In the genomic region with DNA sequence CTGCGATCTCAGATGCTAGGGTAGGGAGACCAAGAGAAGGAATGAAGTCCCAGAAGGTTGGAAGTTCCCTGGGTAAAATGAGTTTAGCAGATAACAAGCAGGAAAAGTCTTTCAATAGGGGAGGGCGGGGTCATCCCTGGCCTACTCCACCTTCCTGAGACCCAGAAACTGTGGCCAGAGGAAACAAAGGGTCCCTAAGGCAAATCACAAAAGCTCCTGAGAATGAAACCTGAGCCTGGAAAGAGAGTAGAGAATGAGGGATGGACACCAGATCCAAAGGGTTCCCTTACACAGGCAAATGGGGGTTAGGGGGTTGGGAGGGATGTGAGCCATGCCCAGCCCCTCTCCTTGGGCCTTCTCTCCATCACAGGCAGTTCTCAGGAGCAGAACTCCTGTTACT, we compare ENCODE assay signal across 1 cellular context.
TF ChIP-seq lines count a peak whose summit lies in the region.

No MANE protein-coding gene starts in this region.

TF ChIP-seq in WTC11, 78 proteins besides CTCF, POLR2A, EP300 and RAD21:
- no peak for TF ChIP-seq ATF1 (CRISPR knock-in tag; IDR thresholded peaks at IDR 0.05)
- TF ChIP-seq ZNF138 (CRISPR knock-in tag; conservative IDR thresholded peaks at IDR 0.05) = no peak
- TF ChIP-seq, protein P1, sequence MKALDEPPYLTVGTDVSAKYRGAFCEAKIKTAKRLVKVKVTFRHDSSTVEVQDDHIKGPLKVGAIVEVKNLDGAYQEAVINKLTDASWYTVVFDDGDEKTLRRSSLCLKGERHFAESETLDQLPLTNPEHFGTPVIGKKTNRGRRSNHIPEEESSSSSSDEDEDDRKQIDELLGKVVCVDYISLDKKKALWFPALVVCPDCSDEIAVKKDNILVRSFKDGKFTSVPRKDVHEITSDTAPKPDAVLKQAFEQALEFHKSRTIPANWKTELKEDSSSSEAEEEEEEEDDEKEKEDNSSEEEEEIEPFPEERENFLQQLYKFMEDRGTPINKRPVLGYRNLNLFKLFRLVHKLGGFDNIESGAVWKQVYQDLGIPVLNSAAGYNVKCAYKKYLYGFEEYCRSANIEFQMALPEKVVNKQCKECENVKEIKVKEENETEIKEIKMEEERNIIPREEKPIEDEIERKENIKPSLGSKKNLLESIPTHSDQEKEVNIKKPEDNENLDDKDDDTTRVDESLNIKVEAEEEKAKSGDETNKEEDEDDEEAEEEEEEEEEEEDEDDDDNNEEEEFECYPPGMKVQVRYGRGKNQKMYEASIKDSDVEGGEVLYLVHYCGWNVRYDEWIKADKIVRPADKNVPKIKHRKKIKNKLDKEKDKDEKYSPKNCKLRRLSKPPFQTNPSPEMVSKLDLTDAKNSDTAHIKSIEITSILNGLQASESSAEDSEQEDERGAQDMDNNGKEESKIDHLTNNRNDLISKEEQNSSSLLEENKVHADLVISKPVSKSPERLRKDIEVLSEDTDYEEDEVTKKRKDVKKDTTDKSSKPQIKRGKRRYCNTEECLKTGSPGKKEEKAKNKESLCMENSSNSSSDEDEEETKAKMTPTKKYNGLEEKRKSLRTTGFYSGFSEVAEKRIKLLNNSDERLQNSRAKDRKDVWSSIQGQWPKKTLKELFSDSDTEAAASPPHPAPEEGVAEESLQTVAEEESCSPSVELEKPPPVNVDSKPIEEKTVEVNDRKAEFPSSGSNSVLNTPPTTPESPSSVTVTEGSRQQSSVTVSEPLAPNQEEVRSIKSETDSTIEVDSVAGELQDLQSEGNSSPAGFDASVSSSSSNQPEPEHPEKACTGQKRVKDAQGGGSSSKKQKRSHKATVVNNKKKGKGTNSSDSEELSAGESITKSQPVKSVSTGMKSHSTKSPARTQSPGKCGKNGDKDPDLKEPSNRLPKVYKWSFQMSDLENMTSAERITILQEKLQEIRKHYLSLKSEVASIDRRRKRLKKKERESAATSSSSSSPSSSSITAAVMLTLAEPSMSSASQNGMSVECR (CRISPR knock-in tag; IDR thresholded peaks at IDR 0.05; ENCODE audit: borderline replicate concordance) = no peak
- TF ChIP-seq, protein P2, sequence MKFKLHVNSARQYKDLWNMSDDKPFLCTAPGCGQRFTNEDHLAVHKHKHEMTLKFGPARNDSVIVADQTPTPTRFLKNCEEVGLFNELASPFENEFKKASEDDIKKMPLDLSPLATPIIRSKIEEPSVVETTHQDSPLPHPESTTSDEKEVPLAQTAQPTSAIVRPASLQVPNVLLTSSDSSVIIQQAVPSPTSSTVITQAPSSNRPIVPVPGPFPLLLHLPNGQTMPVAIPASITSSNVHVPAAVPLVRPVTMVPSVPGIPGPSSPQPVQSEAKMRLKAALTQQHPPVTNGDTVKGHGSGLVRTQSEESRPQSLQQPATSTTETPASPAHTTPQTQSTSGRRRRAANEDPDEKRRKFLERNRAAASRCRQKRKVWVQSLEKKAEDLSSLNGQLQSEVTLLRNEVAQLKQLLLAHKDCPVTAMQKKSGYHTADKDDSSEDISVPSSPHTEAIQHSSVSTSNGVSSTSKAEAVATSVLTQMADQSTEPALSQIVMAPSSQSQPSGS (CRISPR knock-in tag; IDR thresholded peaks at IDR 0.05; ENCODE audit: borderline replicate concordance, low read depth) = no peak
- TF ChIP-seq ZNF263 (CRISPR knock-in tag; IDR thresholded peaks at IDR 0.05; ENCODE audit: low read depth) = no peak
- TF ChIP-seq FOXP1 (CRISPR knock-in tag; IDR thresholded peaks at IDR 0.05; ENCODE audit: borderline replicate concordance) = no peak
- TF ChIP-seq, protein P3, sequence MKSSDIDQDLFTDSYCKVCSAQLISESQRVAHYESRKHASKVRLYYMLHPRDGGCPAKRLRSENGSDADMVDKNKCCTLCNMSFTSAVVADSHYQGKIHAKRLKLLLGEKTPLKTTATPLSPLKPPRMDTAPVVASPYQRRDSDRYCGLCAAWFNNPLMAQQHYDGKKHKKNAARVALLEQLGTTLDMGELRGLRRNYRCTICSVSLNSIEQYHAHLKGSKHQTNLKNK (CRISPR knock-in tag; IDR thresholded peaks at IDR 0.05) = no peak
- TF ChIP-seq, protein P4, sequence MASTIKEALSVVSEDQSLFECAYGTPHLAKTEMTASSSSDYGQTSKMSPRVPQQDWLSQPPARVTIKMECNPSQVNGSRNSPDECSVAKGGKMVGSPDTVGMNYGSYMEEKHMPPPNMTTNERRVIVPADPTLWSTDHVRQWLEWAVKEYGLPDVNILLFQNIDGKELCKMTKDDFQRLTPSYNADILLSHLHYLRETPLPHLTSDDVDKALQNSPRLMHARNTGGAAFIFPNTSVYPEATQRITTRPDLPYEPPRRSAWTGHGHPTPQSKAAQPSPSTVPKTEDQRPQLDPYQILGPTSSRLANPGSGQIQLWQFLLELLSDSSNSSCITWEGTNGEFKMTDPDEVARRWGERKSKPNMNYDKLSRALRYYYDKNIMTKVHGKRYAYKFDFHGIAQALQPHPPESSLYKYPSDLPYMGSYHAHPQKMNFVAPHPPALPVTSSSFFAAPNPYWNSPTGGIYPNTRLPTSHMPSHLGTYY (CRISPR knock-in tag; IDR thresholded peaks at IDR 0.05) = no peak
- TF ChIP-seq EMX1 (CRISPR knock-in tag; IDR thresholded peaks at IDR 0.05) = no peak
- TF ChIP-seq ZNF121 (CRISPR knock-in tag; IDR thresholded peaks at IDR 0.05) = no peak
- no peak for TF ChIP-seq TP53 (CRISPR knock-in tag; IDR thresholded peaks at IDR 0.05)
- TF ChIP-seq, protein P5, sequence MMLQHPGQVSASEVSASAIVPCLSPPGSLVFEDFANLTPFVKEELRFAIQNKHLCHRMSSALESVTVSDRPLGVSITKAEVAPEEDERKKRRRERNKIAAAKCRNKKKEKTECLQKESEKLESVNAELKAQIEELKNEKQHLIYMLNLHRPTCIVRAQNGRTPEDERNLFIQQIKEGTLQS (CRISPR knock-in tag; conservative IDR thresholded peaks at IDR 0.05) = no peak
- TF ChIP-seq NFE2L1 (CRISPR knock-in tag; IDR thresholded peaks at IDR 0.05) = no peak
- no peak for TF ChIP-seq TCF7 (CRISPR knock-in tag; IDR thresholded peaks at IDR 0.05; ENCODE audit: low read depth)
- TF ChIP-seq NFYB (CRISPR knock-in tag; conservative IDR thresholded peaks at IDR 0.05; ENCODE audit: low read depth) = no peak
- TF ChIP-seq RORB (CRISPR knock-in tag; IDR thresholded peaks at IDR 0.05) = no peak
- no peak for TF ChIP-seq FOXJ3 (CRISPR knock-in tag; IDR thresholded peaks at IDR 0.05; ENCODE audit: borderline replicate concordance)
- TF ChIP-seq, protein P6, sequence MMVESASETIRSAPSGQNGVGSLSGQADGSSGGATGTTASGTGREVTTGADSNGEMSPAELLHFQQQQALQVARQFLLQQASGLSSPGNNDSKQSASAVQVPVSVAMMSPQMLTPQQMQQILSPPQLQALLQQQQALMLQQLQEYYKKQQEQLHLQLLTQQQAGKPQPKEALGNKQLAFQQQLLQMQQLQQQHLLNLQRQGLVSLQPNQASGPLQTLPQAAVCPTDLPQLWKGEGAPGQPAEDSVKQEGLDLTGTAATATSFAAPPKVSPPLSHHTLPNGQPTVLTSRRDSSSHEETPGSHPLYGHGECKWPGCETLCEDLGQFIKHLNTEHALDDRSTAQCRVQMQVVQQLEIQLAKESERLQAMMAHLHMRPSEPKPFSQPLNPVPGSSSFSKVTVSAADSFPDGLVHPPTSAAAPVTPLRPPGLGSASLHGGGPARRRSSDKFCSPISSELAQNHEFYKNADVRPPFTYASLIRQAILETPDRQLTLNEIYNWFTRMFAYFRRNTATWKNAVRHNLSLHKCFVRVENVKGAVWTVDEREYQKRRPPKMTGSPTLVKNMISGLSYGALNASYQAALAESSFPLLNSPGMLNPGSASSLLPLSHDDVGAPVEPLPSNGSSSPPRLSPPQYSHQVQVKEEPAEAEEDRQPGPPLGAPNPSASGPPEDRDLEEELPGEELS (CRISPR knock-in tag; IDR thresholded peaks at IDR 0.05) = no peak
- TF ChIP-seq, protein P7, sequence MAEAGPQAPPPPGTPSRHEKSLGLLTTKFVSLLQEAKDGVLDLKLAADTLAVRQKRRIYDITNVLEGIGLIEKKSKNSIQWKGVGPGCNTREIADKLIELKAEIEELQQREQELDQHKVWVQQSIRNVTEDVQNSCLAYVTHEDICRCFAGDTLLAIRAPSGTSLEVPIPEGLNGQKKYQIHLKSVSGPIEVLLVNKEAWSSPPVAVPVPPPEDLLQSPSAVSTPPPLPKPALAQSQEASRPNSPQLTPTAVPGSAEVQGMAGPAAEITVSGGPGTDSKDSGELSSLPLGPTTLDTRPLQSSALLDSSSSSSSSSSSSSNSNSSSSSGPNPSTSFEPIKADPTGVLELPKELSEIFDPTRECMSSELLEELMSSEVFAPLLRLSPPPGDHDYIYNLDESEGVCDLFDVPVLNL (CRISPR knock-in tag; IDR thresholded peaks at IDR 0.05; ENCODE audit: borderline replicate concordance, low read depth) = no peak
